In the genomic region with DNA sequence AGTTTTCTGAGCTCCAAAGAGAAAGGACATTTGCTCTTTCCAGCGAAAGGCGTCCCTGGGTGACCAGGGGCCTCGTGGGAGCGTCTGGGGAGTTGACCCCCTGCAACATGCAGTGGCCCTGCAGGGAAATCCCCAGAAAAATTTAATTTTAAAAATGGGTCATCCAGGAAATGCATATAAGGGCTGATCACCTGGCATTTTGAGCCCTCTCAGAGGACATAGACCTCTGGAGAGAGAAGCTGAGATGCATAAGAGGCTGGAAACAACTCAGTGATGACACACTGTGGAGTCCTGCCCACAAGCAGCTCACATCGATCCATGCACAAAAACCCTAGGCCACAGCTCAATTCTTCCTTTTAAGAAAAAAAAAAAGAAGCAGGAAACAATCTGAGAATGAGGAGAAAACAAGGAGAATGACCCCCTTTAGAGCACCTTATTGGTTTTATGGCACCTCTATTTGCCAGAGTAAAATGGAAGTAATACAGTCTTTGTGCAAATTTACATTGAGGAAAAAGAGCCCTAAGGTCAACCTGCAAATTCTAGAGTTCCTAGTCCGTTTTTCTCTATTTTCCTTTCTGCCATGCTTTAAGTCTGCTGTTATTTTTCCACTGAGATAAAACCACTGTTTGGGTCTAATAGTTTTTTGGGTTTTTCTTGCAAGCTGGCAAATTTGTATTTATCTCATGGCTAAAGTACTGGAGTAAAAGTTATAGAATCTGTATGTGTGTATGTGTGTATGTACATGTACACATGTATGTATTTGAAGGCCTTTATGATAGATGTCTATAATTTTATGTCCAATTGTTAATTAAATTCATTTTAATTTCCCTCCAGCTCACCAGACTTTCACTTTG, we compare ENCODE assay signal across 15 cellular contexts.
"Had no signal": no experiment of that assay in that cellular context is flagged by ENCODE, and none has a peak within 500 bp of the region (broad histone marks: within the 10 kb centered on the region; RNA-seq: fewer than 3 reads in every experiment).

No MANE protein-coding gene starts in this region.

- ATAC-seq: activated T-cell treated with anti-CD3 and anti-CD28 coated beads, Interleukin-2, amount 50 U/mL, for 4 hours; gastroesophageal sphincter; naive thymus-derived CD4-positive, alpha-beta T cell had no signal

- H3K4me3 Mint-ChIP-seq: activated T-cell treated with anti-CD3 and anti-CD28 coated beads, Interleukin-2, amount 50 U/mL, for 4 hours had no signal

- H3K36me3 ChIP-seq: gastroesophageal sphincter, transverse colon, vagina had no signal

- H3K27ac ChIP-seq: gastroesophageal sphincter, transverse colon, vagina had no signal

- DNase-seq: activated CD4-positive, alpha-beta T cell treated with anti-CD3 and anti-CD28 coated beads, Interleukin-2, amount 50 U/mL, for 4 hours; activated CD4-positive, CD25-positive, alpha-beta regulatory T cell treated with anti-CD3 and anti-CD28 coated beads, Interleukin-2, amount 50 U/mL, for 72 hours; activated effector memory CD4-positive, alpha-beta T cell treated with anti-CD3 and anti-CD28 coated beads, Interleukin-2, amount 50 U/mL, for 16 hours; activated T-cell treated with anti-CD3 and anti-CD28 coated beads, Interleukin-2, amount 50 U/mL, for 4 hours; islet precursor cell; naive thymus-derived CD4-positive, alpha-beta T cell; posterior cingulate gyrus; stimulated activated CD4-positive, alpha-beta T cell treated with anti-CD3 and anti-CD28 coated beads, Interleukin-2, amount 100 ng/mL, for 48 hours; stimulated activated naive CD4-positive, alpha-beta T cell treated with Interleukin-2 at 50 U/mL for 16 hours; substantia nigra; T1000; transverse colon had no signal

- H3K4me3 ChIP-seq: gastroesophageal sphincter, transverse colon, vagina had no signal

- H3K27me3 ChIP-seq: vagina had no signal

- H3K4me1 ChIP-seq: gastroesophageal sphincter, vagina had no signal

- FAIRE-seq: endometrium had no signal

- H3K9me3 ChIP-seq: vagina had no signal
